In genomic region chr12:108587826-108588225, GRCh38 we compare ENCODE assay signal across 26 cellular contexts. TPM values are rescaled to one million over a fixed set of nuclear protein-coding genes. Genes with fewer than 3 reads are reported as not detected.
DNase-seq lines count a peak whose midpoint lies in the region; ATAC-seq and TF ChIP-seq lines count a peak whose summit lies in the region.
"Had no signal": no experiment of that assay in that cellular context is flagged by ENCODE, and none has a peak within 500 bp of the region (broad histone marks: within the 10 kb centered on the region; RNA-seq: fewer than 3 reads in every experiment).

No MANE protein-coding gene starts in this region.

- H3K27me3 Mint-ChIP-seq in stimulated activated naive CD8-positive, alpha-beta T cell treated with anti-CD3 and anti-CD28 coated beads, Interleukin-15, amount 100 ng/mL, for 72 hours, result peaks cover 11% of the 10 kb centered on the region
- H3K27me3 Mint-ChIP-seq in glutamatergic neuron (ENCODE audit: unreplicated experiment), result peaks cover 4% of the 10 kb centered on the region
- H3K27me3 Mint-ChIP-seq: activated naive CD8-positive, alpha-beta T cell had no signal

- H3K4ac ChIP-seq in neuronal stem cell (ENCODE audit: low read length), result no peak overlapping the region

- H3K4me3 Mint-ChIP-seq in stimulated activated naive CD8-positive, alpha-beta T cell treated with anti-CD3 and anti-CD28 coated beads, Interleukin-15, amount 100 ng/mL, for 72 hours, result no peak overlapping the region
- peak overlapping the region; percentile 34 for H3K4me3 Mint-ChIP-seq in glutamatergic neuron (ENCODE audit: unreplicated experiment)
- H3K4me3 Mint-ChIP-seq: activated CD8-positive, alpha-beta memory T cell treated with anti-CD3 and anti-CD28 coated beads, Interleukin-2, amount 10 ng/mL, durations not matched to agents 7 days and 5 days; activated naive CD8-positive, alpha-beta T cell; activated T-helper 1 cell treated with anti-CD3 and anti-CD28 coated beads, Interleukin-12 subunit alpha, Interleukin-12 subunit beta, Interleukin-2, Interleukin-4 antibody, amounts not matched to agents 30 ng/mL and 10 ng/mL and 1 ng/mL, durations not matched to agents 14 hours and 24 hours and 36 hours had no signal

- TF ChIP-seq CTCF in glutamatergic neuron (IDR thresholded peaks at IDR 0.05; ENCODE audit: partially characterized antibody, unreplicated experiment), result no peak
- no peak for TF ChIP-seq CTCF in ascending aorta (IDR thresholded peaks at IDR 0.05)

- no peak overlapping the region for H3K23ac ChIP-seq in neuronal stem cell (ENCODE audit: low read depth, low read length, poor library complexity)

- no peaks in the 10 kb centered on the region for H3K4me1 Mint-ChIP-seq in stimulated activated naive CD8-positive, alpha-beta T cell treated with anti-CD3 and anti-CD28 coated beads, Interleukin-15, amount 100 ng/mL, for 72 hours
- H3K4me1 Mint-ChIP-seq in glutamatergic neuron (ENCODE audit: low read depth, unreplicated experiment), result peaks cover 23% of the 10 kb centered on the region
- H3K4me1 Mint-ChIP-seq: activated CD8-positive, alpha-beta memory T cell treated with anti-CD3 and anti-CD28 coated beads, Interleukin-2, amount 10 ng/mL, durations not matched to agents 7 days and 5 days had no signal

- H3K27me3 ChIP-seq in neuronal stem cell (ENCODE audit: control insufficient read depth in 3 of 3, insufficient read depth in 3 of 3, low read depth in 1 of 3, low read length in 3 of 3) (peaks cover 0 to 6% (median 0%) of the 10 kb centered on the region in 3 experiments), ascending aorta (no peaks in the 10 kb centered on the region)
- H3K27me3 ChIP-seq: brain microvascular endothelial cell, heart right ventricle, neural progenitor cell, testis had no signal

- ATAC-seq in stimulated activated naive CD8-positive, alpha-beta T cell treated with anti-CD3 and anti-CD28 coated beads, Interleukin-15, Interleukin-2, amounts not matched to agents 100 U/mL and 50 U/mL, for 24 hours, result peak; percentile 19
- no peak for ATAC-seq in stimulated activated naive CD8-positive, alpha-beta T cell treated with anti-CD3 and anti-CD28 coated beads, Interleukin-15, amount 100 ng/mL, for 72 hours
- ATAC-seq in sciatic nerve, result no peak
- ATAC-seq: activated CD8-positive, alpha-beta memory T cell treated with anti-CD3 and anti-CD28 coated beads, Interleukin-2, amount 10 ng/mL, durations not matched to agents 7 days and 5 days; HCT116; HepG2 had no signal

- no peak overlapping the region for H3K4me3 ChIP-seq in neuronal stem cell (ENCODE audit: low read length in 2 of 2)
- no peak overlapping the region for H3K4me3 ChIP-seq in ascending aorta
- H3K4me3 ChIP-seq: heart right ventricle, neural progenitor cell, testis had no signal

- H3K9me3 Mint-ChIP-seq in stimulated activated naive CD8-positive, alpha-beta T cell treated with anti-CD3 and anti-CD28 coated beads, Interleukin-15, amount 100 ng/mL, for 72 hours, result no peaks in the 10 kb centered on the region
- H3K9me3 Mint-ChIP-seq in glutamatergic neuron (ENCODE audit: unreplicated experiment), result peaks cover 6% of the 10 kb centered on the region
- H3K9me3 Mint-ChIP-seq: activated T-helper 1 cell treated with anti-CD3 and anti-CD28 coated beads, Interleukin-12 subunit alpha, Interleukin-12 subunit beta, Interleukin-2, Interleukin-4 antibody, amounts not matched to agents 30 ng/mL and 10 ng/mL and 1 ng/mL, durations not matched to agents 14 hours and 24 hours and 36 hours; neural progenitor cell had no signal

- no peak overlapping the region for H3K4me2 ChIP-seq in neuronal stem cell (ENCODE audit: insufficient read depth, low read length, poor library complexity, severe bottlenecking)
- H3K4me2 ChIP-seq: neural progenitor cell had no signal

- DNase-seq in stimulated activated naive CD8-positive, alpha-beta T cell treated with anti-CD3 and anti-CD28 coated beads, Interleukin-15, Interleukin-2, amounts not matched to agents 100 U/mL and 50 U/mL, for 24 hours, result no peak
- no peak for DNase-seq in stimulated activated naive CD8-positive, alpha-beta T cell treated with anti-CD3 and anti-CD28 coated beads, Interleukin-15, amount 100 ng/mL, for 72 hours
- no peak for DNase-seq in glutamatergic neuron
- no peak for DNase-seq in neuronal stem cell (ENCODE audit: low spot score)
- no peak for DNase-seq in HUDEP-2 (lab: John Stamatoyannopoulos, UW; ENCODE audit: unreplicated experiment in 76 of 76)
- DNase-seq in middle frontal gyrus (ENCODE audit: extremely low spot score, low spot score), result no peak
- DNase-seq in ascending aorta (ENCODE audit: low spot score in 2 of 2), result no peak
- DNase-seq in sciatic nerve (ENCODE audit: low spot score), result no peak
- DNase-seq: ACHN; activated CD4-positive, alpha-beta T cell treated with anti-CD3 and anti-CD28 coated beads for 48 hours; activated CD8-positive, alpha-beta memory T cell treated with anti-CD3 and anti-CD28 coated beads, Interleukin-2, amount 10 ng/mL, durations not matched to agents 7 days and 5 days; brain microvascular endothelial cell; cortex of kidney; heart right ventricle; mammary epithelial cell; NCI-H1105 treated with DMSO at 0.1 percent for 48 hours; NCI-H526; retina; stimulated activated CD4-positive, alpha-beta T cell treated with anti-CD3 and anti-CD28 coated beads, Interleukin-15, amount 100 ng/mL, for 24 hours; T-helper 1 cell; testis had no signal

- no peaks in the 10 kb centered on the region for H3K36me3 Mint-ChIP-seq in glutamatergic neuron (ENCODE audit: unreplicated experiment)
- H3K36me3 Mint-ChIP-seq: activated CD8-positive, alpha-beta memory T cell treated with anti-CD3 and anti-CD28 coated beads, Interleukin-2, amount 10 ng/mL, durations not matched to agents 7 days and 5 days; activated naive CD8-positive, alpha-beta T cell; neural progenitor cell had no signal

- no peaks in the 10 kb centered on the region for H3K36me3 ChIP-seq in neuronal stem cell (replicated peaks in 1 of 2; ENCODE audit: control insufficient read depth in 2 of 2, insufficient read depth in 2 of 2, low read length in 2 of 2)
- H3K36me3 ChIP-seq in ascending aorta, result no peaks in the 10 kb centered on the region
- H3K36me3 ChIP-seq: brain microvascular endothelial cell, heart right ventricle, neural progenitor cell had no signal

- no peak overlapping the region for H3K27ac ChIP-seq in neuronal stem cell (replicated peaks; ENCODE audit: low read length)
- H3K27ac ChIP-seq in ascending aorta, result no peak overlapping the region
- H3K27ac ChIP-seq: brain microvascular endothelial cell, heart right ventricle, neural progenitor cell, testis had no signal

- no peak overlapping the region for H2BK15ac ChIP-seq in neuronal stem cell (ENCODE audit: low read length)

- WGBS in neuronal stem cell (ENCODE audit: extremely low coverage in 2 of 2, insufficient read length in 2 of 2, insufficient replicate concordance in 1 of 2), 2 donors, result no CpG with 5 or more reads among the region's 4 CpGs

- H2AFZ ChIP-seq in neuronal stem cell (ENCODE audit: low read length), result no peak overlapping the region
- H2AFZ ChIP-seq: neural progenitor cell had no signal

- intact Hi-C loops in ascending aorta (cut with DNase I), result no loop called here
- intact Hi-C loops in sciatic nerve (cut with DNase I), result no loop called here

- H3K4me1 ChIP-seq in neuronal stem cell (ENCODE audit: control insufficient read depth in 2 of 2, insufficient read depth in 1 of 2, low read depth in 1 of 2, low read length in 2 of 2), result peaks cover 12 to 14% of the 10 kb centered on the region in 2 donors
- no peaks in the 10 kb centered on the region for H3K4me1 ChIP-seq in ascending aorta

- H4K91ac ChIP-seq in neuronal stem cell (ENCODE audit: low read depth, low read length, poor library complexity), result no peak overlapping the region

- H2BK120ac ChIP-seq in neuronal stem cell (ENCODE audit: low read depth, low read length), result no peak overlapping the region

- no peak overlapping the region for H3K27ac Mint-ChIP-seq in stimulated activated naive CD8-positive, alpha-beta T cell treated with anti-CD3 and anti-CD28 coated beads, Interleukin-15, amount 100 ng/mL, for 72 hours
- H3K27ac Mint-ChIP-seq in glutamatergic neuron (ENCODE audit: unreplicated experiment), result peak overlapping the region; percentile 52
- H3K27ac Mint-ChIP-seq: activated CD8-positive, alpha-beta memory T cell treated with anti-CD3 and anti-CD28 coated beads, Interleukin-2, amount 10 ng/mL, durations not matched to agents 7 days and 5 days; activated naive CD8-positive, alpha-beta T cell; activated T-helper 1 cell treated with anti-CD3 and anti-CD28 coated beads, Interleukin-12 subunit alpha, Interleukin-12 subunit beta, Interleukin-2, Interleukin-4 antibody, amounts not matched to agents 30 ng/mL and 10 ng/mL and 1 ng/mL, durations not matched to agents 14 hours and 24 hours and 36 hours; neural progenitor cell had no signal

- H3K79me1 ChIP-seq in neuronal stem cell (ENCODE audit: low read depth, low read length), result no peaks in the 10 kb centered on the region

- no peak overlapping the region for H4K8ac ChIP-seq in neuronal stem cell (ENCODE audit: low read depth, low read length)

- H2BK5ac ChIP-seq in neuronal stem cell (ENCODE audit: low read length), result no peak overlapping the region

- no peak overlapping the region for H2BK12ac ChIP-seq in neuronal stem cell (ENCODE audit: low read length)

- peak overlapping the region; percentile 65 for H3K18ac ChIP-seq in neuronal stem cell (ENCODE audit: low read length)

- H2AK5ac ChIP-seq in neuronal stem cell (ENCODE audit: low read depth, low read length), result peak overlapping the region; percentile 58

- no peak overlapping the region for H3K9ac ChIP-seq in neuronal stem cell (ENCODE audit: low read depth, low read length, poor library complexity)
- H3K9ac ChIP-seq: neural progenitor cell had no signal

- H3K9me3 ChIP-seq in neuronal stem cell (replicated peaks in 1 of 2; ENCODE audit: control insufficient read depth in 2 of 2, insufficient read depth in 1 of 2, low read depth in 1 of 2, low read length in 2 of 2), result no peaks in the 10 kb centered on the region
- no peaks in the 10 kb centered on the region for H3K9me3 ChIP-seq in ascending aorta
- H3K9me3 ChIP-seq: heart right ventricle, testis had no signal

- no peak overlapping the region for H3K14ac ChIP-seq in neuronal stem cell (ENCODE audit: low read length)

RNA-seq across cellular contexts. Expression of gene TMEM119, which starts 10.1 kb away (rescaled TPM):
- total RNA-seq in glutamatergic neuron (ENCODE audit: unreplicated experiment), result 0.15 TPM
- polyA plus RNA-seq in neuronal stem cell (2013, experiment 1 of 2), result 0.68 TPM
- 0.73 TPM for polyA plus RNA-seq in neuronal stem cell (2013, experiment 2 of 2)
- 251 TPM for total RNA-seq in ascending aorta
- total RNA-seq in sciatic nerve, result 31.1 TPM
- total RNA-seq: activated T-helper 1 cell treated with anti-CD3 and anti-CD28 coated beads, Interleukin-12 subunit alpha, Interleukin-12 subunit beta, Interleukin-2, Interleukin-4 antibody, amounts not matched to agents 30 ng/mL and 10 ng/mL and 1 ng/mL, durations not matched to agents 14 hours and 24 hours and 36 hours; HepG2 had no signal
- polyA plus RNA-seq: HepG2, mammary epithelial cell had no signal

RNA-seq across cellular contexts. Expression of gene ISCU, which starts 25.4 kb away (rescaled TPM):
- 48.4 TPM for total RNA-seq in glutamatergic neuron (ENCODE audit: unreplicated experiment)
- polyA plus RNA-seq in neuronal stem cell (2013, experiment 1 of 2), result 94.0 TPM
- 89.8 TPM for polyA plus RNA-seq in neuronal stem cell (2013, experiment 2 of 2)
- 136 TPM for total RNA-seq in ascending aorta
- 132 TPM for total RNA-seq in sciatic nerve

RNA-seq across cellular contexts. Expression of gene SART3, which starts 26.9 kb away (rescaled TPM):
- 72.6 TPM for total RNA-seq in glutamatergic neuron (ENCODE audit: unreplicated experiment)
- 39.6 TPM for polyA plus RNA-seq in neuronal stem cell (2013, experiment 1 of 2)
- polyA plus RNA-seq in neuronal stem cell (2013, experiment 2 of 2), result 37.7 TPM
- 22.9 TPM for total RNA-seq in ascending aorta
- 56.4 TPM for total RNA-seq in sciatic nerve

RNA-seq across cellular contexts. Expression of gene SELPLG, which starts 45.9 kb away (rescaled TPM):
- total RNA-seq in glutamatergic neuron (ENCODE audit: unreplicated experiment), result 0.34 TPM
- 0.11 TPM for polyA plus RNA-seq in neuronal stem cell (2013, experiment 1 of 2)
- polyA plus RNA-seq in neuronal stem cell (2013, experiment 2 of 2), result 0.15 TPM
- 2.6 TPM for total RNA-seq in ascending aorta
- 12.3 TPM for total RNA-seq in sciatic nerve
- total RNA-seq: HepG2 had no signal

Comparison
In these comparisons a context has a peak if more than half of its experiments do, and no peak if none do; other contexts are left out.
1. RNA of gene TMEM119, which starts 10.1 kb away (total RNA-seq): 251 TPM in ascending aorta (single experiment) and 31.1 TPM in sciatic nerve (single experiment); 0.15 TPM in glutamatergic neuron (single experiment); every median in the first group is over 10 times any median in the second.